10 cellular contexts compared by ENCODE assay signal in the genomic region with DNA sequence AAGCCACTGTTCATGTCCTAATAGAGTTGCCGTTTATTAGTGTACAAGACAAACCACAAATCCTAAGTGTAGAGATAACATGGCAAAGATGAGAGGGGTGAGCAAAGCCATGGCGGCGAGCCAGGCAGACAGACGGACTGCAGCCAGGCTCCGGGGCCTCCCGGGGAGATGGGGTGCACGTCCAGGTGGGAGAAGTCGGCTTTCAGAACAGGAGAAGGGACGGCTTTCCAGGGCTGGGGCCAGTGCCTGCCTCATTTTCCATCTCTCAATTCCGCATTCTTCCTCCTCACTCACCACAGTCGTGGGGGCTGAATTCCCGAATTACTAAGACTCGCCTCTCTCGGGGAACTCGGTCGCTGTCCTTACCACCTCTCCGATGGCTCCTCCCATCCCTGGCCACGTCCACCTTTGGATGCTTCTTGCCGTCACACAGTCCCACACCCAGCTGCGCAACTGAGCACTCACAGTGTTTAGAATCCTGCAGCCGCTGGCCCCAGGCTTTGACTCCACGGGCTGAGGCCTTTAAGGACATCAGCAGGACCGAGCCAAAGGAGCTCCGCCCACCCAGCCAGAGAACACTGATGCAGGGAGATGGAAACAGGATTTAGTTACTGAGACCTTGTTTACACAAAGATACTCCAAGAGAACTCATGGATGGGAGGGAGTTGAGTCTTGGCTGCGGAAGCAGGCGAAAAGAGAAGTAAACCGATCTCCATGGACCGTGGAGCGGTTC. TPM values are rescaled to one million over a fixed set of nuclear protein-coding genes. Genes with fewer than 3 reads are reported as not detected.
DNase-seq lines count a peak whose midpoint lies in the region; ATAC-seq and TF ChIP-seq lines count a peak whose summit lies in the region.
"Had no signal": no experiment of that assay in that cellular context is flagged by ENCODE, and none has a peak within 500 bp of the region (broad histone marks: within the 10 kb centered on the region; RNA-seq: fewer than 3 reads in every experiment).

No MANE protein-coding gene starts in this region.

- CTCF ChIA-PET in Panc1 (lab: Charles Lee) = no interaction called here

- H3K4me3 ChIP-seq in GM23338 (0 out of 2 replicates have a peak overlapping the region, but pooled peaks have one; percentile 25), Panc1 (ENCODE audit: low read depth in 2 of 2, low read length in 2 of 2) (no peak overlapping the region), right atrium auricular region (peak overlapping the region in 1 of 2 donors; percentile 27), skeletal muscle cell (ENCODE audit: low read depth, low read length) (peak overlapping the region; percentile 17)

- peaks cover 8% of the 10 kb centered on the region for H3K36me3 Mint-ChIP-seq in GM23338 (ENCODE audit: low read depth)
- no peaks in the 10 kb centered on the region for H3K36me3 Mint-ChIP-seq in activated naive CD8-positive, alpha-beta T cell treated with anti-CD3 and anti-CD28 coated beads for 36 hours
- H3K36me3 Mint-ChIP-seq in CD14-positive monocyte = no peaks in the 10 kb centered on the region

- H3K4me1 Mint-ChIP-seq in GM23338 (peaks cover 15% of the 10 kb centered on the region), CD14-positive monocyte (peaks cover 5% of the 10 kb centered on the region)
- H3K4me1 Mint-ChIP-seq in activated naive CD8-positive, alpha-beta T cell treated with anti-CD3 and anti-CD28 coated beads for 36 hours = no peaks in the 10 kb centered on the region

- no peaks in the 10 kb centered on the region for H3K79me2 ChIP-seq in GM23338 (replicated peaks; ENCODE audit: insufficient read depth)

- H3K9me3 ChIP-seq in Panc1 (ENCODE audit: control insufficient read depth, insufficient read depth, low read depth, low read length) (no peaks in the 10 kb centered on the region), right atrium auricular region (no peaks in the 10 kb centered on the region)
- H3K9me3 ChIP-seq: neutrophil had no signal

- H3K4me3 Mint-ChIP-seq in GM23338 (no peak overlapping the region; the same call in 2 of the 3 replicates), CD14-positive monocyte (peak overlapping the region in 1 of 2 donors; percentile 4)
- H3K4me3 Mint-ChIP-seq in activated naive CD8-positive, alpha-beta T cell treated with anti-CD3 and anti-CD28 coated beads for 36 hours = no peak overlapping the region

- no peaks in the 10 kb centered on the region for H4K20me1 ChIP-seq in GM23338 (replicated peaks; ENCODE audit: insufficient read depth)

- POLR2A ChIA-PET in Panc1 (lab: Charles Lee) = no interaction called here

- H3K9me3 Mint-ChIP-seq in GM23338 (peaks cover 19% of the 10 kb centered on the region), CD14-positive monocyte (peaks cover 0 to 7% (median 2%) of the 10 kb centered on the region in 7 donors)
- H3K9me3 Mint-ChIP-seq in activated naive CD8-positive, alpha-beta T cell treated with anti-CD3 and anti-CD28 coated beads for 36 hours = peaks cover 3% of the 10 kb centered on the region

- peak overlapping the region; percentile 99 for H2AFZ ChIP-seq in GM23338

- ATAC-seq in GM23338 (peak; percentile 58), Panc1 (peak; percentile 65; the same call in 1 of the 2 replicates), GM19395 (IDR thresholded peaks at IDR 0.05; ENCODE audit: unreplicated experiment) (no peak)

- in situ Hi-C loops in Panc1 (cut with HindIII; ENCODE audit: low pct_unique_long_range_greater_than_20kb, low sequenced_read_pairs) = no loop called here

- peak overlapping the region; percentile 88; the same call in 1 of the 2 replicates for H3K27ac ChIP-seq in GM23338 (ENCODE audit: low read depth)
- H3K27ac ChIP-seq in Panc1 (ENCODE audit: low read length) = no peak overlapping the region
- H3K27ac ChIP-seq in right atrium auricular region = peak overlapping the region in 1 of 2 donors; percentile 50
- H3K27ac ChIP-seq: neutrophil had no signal

- peak; percentile 56 for DNase-seq in GM23338 (ENCODE audit: low spot score)
- DNase-seq in Panc1 (ENCODE audit: low read depth, low spot score) = no peak
- peak; percentile 83 for DNase-seq in right atrium auricular region (ENCODE audit: low spot score)
- DNase-seq in skeletal muscle cell (ENCODE audit: low read depth) = no peak
- no peak for DNase-seq in inferior parietal cortex (ENCODE audit: extremely low spot score)
- DNase-seq in activated naive CD8-positive, alpha-beta T cell treated with anti-CD3 and anti-CD28 coated beads for 36 hours = no peak
- DNase-seq in CD14-positive monocyte (ENCODE audit: low spot score) = no peak
- DNase-seq: activated CD4-positive, alpha-beta T cell treated with anti-CD3 and anti-CD28 coated beads for 4 hours had no signal

- peak overlapping the region; percentile 52; the same call in 1 of the 2 replicates for H3K4me2 ChIP-seq in GM23338

- H3K27me3 Mint-ChIP-seq in GM23338 (ENCODE audit: insufficient read depth, low read depth, poor library complexity) (peaks cover 18% of the 10 kb centered on the region), CD14-positive monocyte (ENCODE audit: low read depth in 3 of 3) (peaks cover 3 to 15% (median 9%) of the 10 kb centered on the region in 3 donors)
- no peaks in the 10 kb centered on the region for H3K27me3 Mint-ChIP-seq in activated naive CD8-positive, alpha-beta T cell treated with anti-CD3 and anti-CD28 coated beads for 36 hours

- H3K27me3 ChIP-seq in GM23338 (ENCODE audit: insufficient read depth) = no peaks in the 10 kb centered on the region
- no peaks in the 10 kb centered on the region for H3K27me3 ChIP-seq in Panc1 (ENCODE audit: control insufficient read depth, insufficient read depth, low read length)
- H3K27me3 ChIP-seq in right atrium auricular region = no peaks in the 10 kb centered on the region
- H3K27me3 ChIP-seq: neutrophil had no signal

- no peaks in the 10 kb centered on the region for H3K9me2 ChIP-seq in GM23338 (ENCODE audit: insufficient read depth)

- H3K4me1 ChIP-seq in GM23338 (ENCODE audit: insufficient read depth) (peaks cover 10% of the 10 kb centered on the region), Panc1 (ENCODE audit: control insufficient read depth, insufficient read depth, low read length) (no peaks in the 10 kb centered on the region), right atrium auricular region (no peaks in the 10 kb centered on the region)

- intact Hi-C loops in Panc1 (cut with micrococcal nuclease; ENCODE audit: unreplicated experiment) (no loop called here), CD14-positive monocyte (cut with micrococcal nuclease) (no loop called here)

- H3F3A ChIP-seq in GM23338 (replicated peaks; ENCODE audit: low read depth) = peaks cover 20% of the 10 kb centered on the region

- H3K27ac Mint-ChIP-seq in GM23338 (peak overlapping the region; percentile 41), CD14-positive monocyte (no peak overlapping the region)
- H3K27ac Mint-ChIP-seq in activated naive CD8-positive, alpha-beta T cell treated with anti-CD3 and anti-CD28 coated beads for 36 hours = no peak overlapping the region

- no TSS peak for BruUV-seq in Panc1 (replicated peaks; lab: Mats Ljungman, UMichigan)

- TF ChIP-seq CTCF in GM23338 (conservative IDR thresholded peaks at IDR 0.05; ENCODE audit: low read depth in 2 of 2) (no peak), Panc1 (IDR thresholded peaks at IDR 0.05) (no peak), right atrium auricular region (IDR thresholded peaks at IDR 0.05) (no peak), CD14-positive monocyte (IDR thresholded peaks at IDR 0.05) (no peak)

- H3K36me3 ChIP-seq in GM23338 (ENCODE audit: insufficient read depth) (no peaks in the 10 kb centered on the region), Panc1 (ENCODE audit: control insufficient read depth, insufficient read depth, low read length) (no peaks in the 10 kb centered on the region), right atrium auricular region (no peaks in the 10 kb centered on the region)
- H3K36me3 ChIP-seq: neutrophil had no signal

TF ChIP-seq in GM23338, 12 proteins besides CTCF, POLR2A, EP300 and RAD21 (continues in another document):
- TF ChIP-seq ZNF114 (CRISPR knock-in tag; IDR thresholded peaks at IDR 0.05) = no peak
- no peak for TF ChIP-seq NANOG (IDR thresholded peaks at IDR 0.05; ENCODE audit: borderline replicate concordance)
- TF ChIP-seq POLR2AphosphoS5 (IDR thresholded peaks at IDR 0.05; ENCODE audit: low read depth) = no peak

RNA-seq across cellular contexts. Expression of a gene that starts 59.7 kb away (rescaled TPM):
- total RNA-seq in GM23338 (2014; rRNA removed; shearing (Covaris generic)) = 1.5 and 4.1 TPM in 2 replicates
- 0.38 and 0.42 TPM in 2 replicates for polyA plus RNA-seq in GM23338 (2016; fragmentation: Nextera tagmentation; extraction: Ambion mirVana)
- 0.10 TPM for total RNA-seq in Panc1 (2021; ENCODE audit: unreplicated experiment)
- not detected for polyA plus RNA-seq in Panc1 (2012; ENCODE audit: insufficient read length)
- 1 to 10 TPM in 1 of 2 donors, under 1 TPM in 1; 0.67 to 1.2 TPM for total RNA-seq in right atrium auricular region
- total RNA-seq in activated naive CD8-positive, alpha-beta T cell treated with anti-CD3 and anti-CD28 coated beads for 36 hours = under 1 TPM in 1 of 2 experiments, not detected in 1; 0.10 TPM
- polyA plus RNA-seq in CD14-positive monocyte = not detected

Comparison
In these comparisons a context has a peak if more than half of its experiments do, and no peak if none do; other contexts are left out.
1. DNase-seq: peak in GM23338 (single experiment) and right atrium auricular region (single experiment); none in Panc1 (single experiment), skeletal muscle cell (single experiment), inferior parietal cortex (single experiment), activated naive CD8-positive, alpha-beta T cell treated with anti-CD3 and anti-CD28 coated beads for 36 hours (single experiment) and CD14-positive monocyte (single experiment).
2. H3K4me3 ChIP-seq: peak in GM23338 (single experiment) and skeletal muscle cell (single experiment); none in Panc1 (0 of 2).